Comparison of ENCODE assay signal across 15 cellular contexts in the genomic region with DNA sequence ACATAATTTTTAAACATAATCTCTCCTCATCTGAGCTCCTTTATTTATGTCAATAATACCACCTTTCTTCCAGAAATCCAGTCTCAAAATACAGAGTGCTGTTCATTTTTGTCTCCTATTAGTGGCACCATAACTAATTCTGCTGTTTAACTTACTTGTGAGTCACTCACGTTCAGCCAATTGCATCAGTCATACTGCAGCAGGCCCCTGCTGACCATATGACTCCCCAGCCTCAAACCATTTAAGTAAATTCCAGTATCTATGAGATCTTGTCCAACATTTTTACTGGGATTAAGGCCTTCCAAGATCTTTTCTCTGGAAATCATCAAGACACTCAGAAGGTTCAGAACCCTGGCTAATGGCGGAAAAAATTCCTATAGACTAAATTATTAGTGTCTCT.
"Had no signal": no experiment of that assay in that cellular context is flagged by ENCODE, and none has a peak within 500 bp of the region (broad histone marks: within the 10 kb centered on the region; RNA-seq: fewer than 3 reads in every experiment).

No MANE protein-coding gene starts in this region.

- H3K9me3 ChIP-seq: upper lobe of left lung had no signal

- H3K27ac ChIP-seq: upper lobe of left lung had no signal

- DNase-seq: activated CD4-positive, alpha-beta T cell treated with anti-CD3 and anti-CD28 coated beads, Interleukin-2, amount 10 ng/mL, durations not matched to agents 7 days and 5 days; activated CD4-positive, CD25-positive, alpha-beta regulatory T cell; activated naive CD4-positive, alpha-beta T cell treated with anti-CD3 and anti-CD28 coated beads for 36 hours; activated T-cell treated with anti-CD3 and anti-CD28 coated beads for 4 hours; cerebellar nuclear complex; dermis blood vessel endothelial cell; head of caudate nucleus; nephron progenitor cell; stimulated activated CD4-positive, alpha-beta T cell treated with anti-CD3 and anti-CD28 coated beads, Interleukin-15, amount 100 ng/mL, for 24 hours; stimulated activated CD4-positive, alpha-beta T cell treated with anti-CD3 and anti-CD28 coated beads, Interleukin-4, amount 100 ng/mL, for 24 hours; T-helper 17 cell; upper lobe of left lung had no signal

- ATAC-seq: activated T-helper 17 cell treated with anti-CD3 and anti-CD28 coated beads, Interleukin-2, amount 50 U/mL, for 72 hours; T-helper 17 cell had no signal

- H3K36me3 ChIP-seq: upper lobe of left lung had no signal

- H3K4me3 ChIP-seq: upper lobe of left lung had no signal

- H3K27me3 Mint-ChIP-seq: activated CD4-positive, alpha-beta T cell treated with anti-CD3 and anti-CD28 coated beads, Interleukin-2, amount 10 ng/mL, durations not matched to agents 7 days and 5 days; activated T-helper 17 cell treated with anti-CD3 and anti-CD28 coated beads, Interleukin-2, amount 50 U/mL, for 72 hours; brain; stimulated activated naive CD8-positive, alpha-beta T cell treated with anti-CD3 and anti-CD28 coated beads, Interleukin-15, Interleukin-2, amounts not matched to agents 100 ng/mL and 50 ng/mL, for 24 hours; T-helper 17 cell had no signal

- H3K4me3 Mint-ChIP-seq: activated CD4-positive, alpha-beta T cell treated with anti-CD3 and anti-CD28 coated beads, Interleukin-2, amount 10 ng/mL, durations not matched to agents 7 days and 5 days; activated naive CD4-positive, alpha-beta T cell treated with anti-CD3 and anti-CD28 coated beads for 36 hours; activated T-helper 17 cell treated with anti-CD3 and anti-CD28 coated beads, Interleukin-2, amount 50 U/mL, for 72 hours; brain; nephron progenitor cell; stimulated activated naive CD8-positive, alpha-beta T cell treated with anti-CD3 and anti-CD28 coated beads, Interleukin-15, Interleukin-2, amounts not matched to agents 100 ng/mL and 50 ng/mL, for 24 hours; T-helper 17 cell had no signal

- H3K4me1 Mint-ChIP-seq: activated CD4-positive, alpha-beta T cell treated with anti-CD3 and anti-CD28 coated beads, Interleukin-2, amount 10 ng/mL, durations not matched to agents 7 days and 5 days; activated T-helper 17 cell treated with anti-CD3 and anti-CD28 coated beads, Interleukin-2, amount 50 U/mL, for 72 hours; nephron progenitor cell; T-helper 17 cell had no signal

- H3K27me3 ChIP-seq: upper lobe of left lung had no signal

- H3K4me1 ChIP-seq: upper lobe of left lung had no signal

- H3K9me3 Mint-ChIP-seq: activated CD4-positive, alpha-beta T cell treated with anti-CD3 and anti-CD28 coated beads, Interleukin-2, amount 10 ng/mL, durations not matched to agents 7 days and 5 days; activated T-helper 17 cell treated with anti-CD3 and anti-CD28 coated beads, Interleukin-2, amount 50 U/mL, for 72 hours; nephron progenitor cell had no signal

- H3K36me3 Mint-ChIP-seq: brain had no signal

- H3K27ac Mint-ChIP-seq: activated CD4-positive, alpha-beta T cell treated with anti-CD3 and anti-CD28 coated beads, Interleukin-2, amount 10 ng/mL, durations not matched to agents 7 days and 5 days; activated naive CD4-positive, alpha-beta T cell treated with anti-CD3 and anti-CD28 coated beads for 36 hours; activated T-helper 17 cell treated with anti-CD3 and anti-CD28 coated beads, Interleukin-2, amount 50 U/mL, for 72 hours; brain; nephron progenitor cell; stimulated activated naive CD8-positive, alpha-beta T cell treated with anti-CD3 and anti-CD28 coated beads, Interleukin-15, Interleukin-2, amounts not matched to agents 100 ng/mL and 50 ng/mL, for 24 hours; T-helper 17 cell had no signal
